ENCODE assay signal across 23 cellular contexts in genomic region chr4:188911199-188911598, GRCh38.
"Had no signal": no experiment of that assay in that cellular context is flagged by ENCODE, and none has a peak within 500 bp of the region (broad histone marks: within the 10 kb centered on the region; RNA-seq: fewer than 3 reads in every experiment).

No MANE protein-coding gene starts in this region.

- H3K9me3 ChIP-seq: colonic mucosa, Peyer's patch had no signal

- ATAC-seq: activated CD4-positive, alpha-beta T cell treated with anti-CD3 and anti-CD28 coated beads for 36 hours; activated T-cell treated with anti-CD3 and anti-CD28 coated beads, Interleukin-2, amount 50 U/mL, for 72 hours had no signal

- H3K4me3 ChIP-seq: breast epithelium, colonic mucosa, Peyer's patch had no signal

- H3K27me3 ChIP-seq: breast epithelium, colonic mucosa, Peyer's patch had no signal

- H3K27ac ChIP-seq: breast epithelium, colonic mucosa, Peyer's patch, VCaP had no signal

- H3K4me1 ChIP-seq: breast epithelium, colonic mucosa, Peyer's patch had no signal

- DNase-seq: activated CD4-positive, alpha-beta memory T cell treated with anti-CD3 and anti-CD28 coated beads, Interleukin-2, amount 10 ng/mL, durations not matched to agents 7 days and 5 days; activated CD4-positive, alpha-beta T cell treated with anti-CD3 and anti-CD28 coated beads for 36 hours; activated CD4-positive, alpha-beta T cell treated with anti-CD3 and anti-CD28 coated beads, Interleukin-2, amount 50 U/mL, for 1 hour; activated CD8-positive, alpha-beta memory T cell treated with anti-CD3 and anti-CD28 coated beads, Interleukin-2, amount 50 U/mL, for 4 hours; activated gamma-delta T cell treated with Interleukin-2 at 50 U/mL for 16 hours; activated naive CD4-positive, alpha-beta T cell treated with anti-CD3 and anti-CD28 coated beads, Interleukin-2, amount 50 U/mL, for 16 hours; activated T-cell treated with anti-CD3 and anti-CD28 coated beads, Interleukin-2, amount 50 U/mL, for 72 hours; aorta; caudate nucleus; colonic mucosa; Kasumi-1; KBM-7; NCI-H1417 treated with DMSO at 0.1 percent for 48 hours; NCI-H1694; NCI-H2081; NCI-H2171 treated with DMSO at 0.1 percent for 48 hours; NCI-H226; NCI-H526; Peyer's patch; SIG-M5; T-helper 1 cell had no signal

- H3K36me3 ChIP-seq: breast epithelium, colonic mucosa, Peyer's patch had no signal
